In the genomic region with DNA sequence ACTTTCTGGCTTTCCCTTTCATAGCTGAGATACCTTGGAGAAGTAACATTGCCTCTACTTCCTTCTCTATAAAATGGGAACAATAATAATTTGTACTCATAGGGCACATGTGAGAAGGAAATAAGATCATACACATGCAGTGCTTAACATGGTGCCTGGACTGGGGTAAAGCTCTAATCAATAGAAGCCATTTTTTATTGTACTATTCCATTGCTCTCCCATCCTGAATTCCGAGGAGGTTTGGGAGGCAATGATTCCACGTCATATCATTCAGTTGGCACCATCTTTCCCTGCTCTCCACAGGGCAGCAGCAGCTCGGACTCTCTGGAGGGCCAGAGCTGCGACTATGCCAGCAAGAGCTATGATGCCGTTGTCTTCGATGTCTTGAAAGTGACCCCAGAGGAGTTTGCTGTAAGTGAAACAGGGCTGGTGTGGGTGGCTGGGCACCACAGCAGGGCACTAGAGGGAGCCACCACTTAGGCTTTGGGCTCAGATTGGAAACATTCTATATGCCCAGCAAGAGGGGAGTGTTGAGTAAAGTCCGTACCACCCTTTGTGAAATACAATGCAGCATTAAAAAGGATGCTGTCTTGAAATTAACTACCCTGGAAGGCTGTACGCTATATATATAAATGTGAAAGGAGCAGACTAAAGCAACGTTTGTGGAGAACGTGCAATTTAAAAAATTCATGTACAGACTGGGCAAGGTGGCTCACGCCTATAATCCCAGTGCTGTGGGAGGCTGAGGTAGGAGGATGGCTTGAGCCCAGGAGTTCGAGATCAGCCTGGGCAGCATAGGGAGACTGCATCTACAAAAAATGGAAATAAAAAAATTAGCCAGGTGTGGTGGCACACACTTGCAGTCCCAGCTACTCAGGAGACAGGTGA, we compare ENCODE assay signal across 8 cellular contexts. TPM values are rescaled to one million over a fixed set of nuclear protein-coding genes. Genes with fewer than 3 reads are reported as not detected.
DNase-seq lines count a peak whose midpoint lies in the region; ATAC-seq and TF ChIP-seq lines count a peak whose summit lies in the region.

No MANE protein-coding gene starts in this region.

- ATAC-seq in omental fat pad (ENCODE audit: low FRiP score) (peak; percentile 59), GM18867 (IDR thresholded peaks at IDR 0.05; ENCODE audit: unreplicated experiment) (no peak)

- TF ChIP-seq CTCF in AG09309 (IDR thresholded peaks at IDR 0.05; ENCODE audit: control insufficient read depth, insufficient read depth, low read depth, low read length, missing control alignments) (peak; percentile 97), GM20000 (IDR thresholded peaks at IDR 0.05; ENCODE audit: extremely low read depth, missing control alignments) (peak; percentile 81), fibroblast of the aortic adventitia (IDR thresholded peaks at IDR 0.05; ENCODE audit: insufficient read depth, low read length) (peak; percentile 97), omental fat pad (IDR thresholded peaks at IDR 0.05) (no peak)

- no peak for DNase-seq in AG09309 (ENCODE audit: low read depth)
- peak; percentile 63 for DNase-seq in GM20000 (ENCODE audit: low spot score)
- peak; percentile 20 for DNase-seq in NOMO-1 treated with DMSO at 0.1 percent for 48 hours (lab: John Stamatoyannopoulos, UW; ENCODE audit: unreplicated experiment)
- peak; percentile 36 for DNase-seq in activated T-cell treated with anti-CD3 and anti-CD28 coated beads for 4 hours
- DNase-seq in fibroblast of the aortic adventitia (ENCODE audit: low read depth) = peak; percentile 73
- no peak for DNase-seq in omental fat pad (ENCODE audit: low spot score)
- DNase-seq in GDM1 (lab: John Stamatoyannopoulos, UW) = no peak

- no peak overlapping the region for H3K4me3 ChIP-seq in AG09309 (ENCODE audit: control insufficient read depth, low read depth, low read length)
- H3K4me3 ChIP-seq in fibroblast of the aortic adventitia (ENCODE audit: low read depth, low read length) = no peak overlapping the region

RNA-seq across cellular contexts. Expression of a gene that starts 51.2 kb away (rescaled TPM):
- total RNA-seq in fibroblast of the aortic adventitia (ENCODE audit: low replicate concordance) (2.4 and 2.9 TPM in 2 replicates), omental fat pad (10 to 100 TPM in 1 of 4 donors, 1 to 10 TPM in 3; 4.0 to 15.3 (median 4.8) TPM)

Comparison
In these comparisons a context has a peak if more than half of its experiments do, and no peak if none do; other contexts are left out.
1. DNase-seq: peak in GM20000 (single experiment), NOMO-1 treated with DMSO at 0.1 percent for 48 hours (single experiment), activated T-cell treated with anti-CD3 and anti-CD28 coated beads for 4 hours (single experiment) and fibroblast of the aortic adventitia (single experiment); none in AG09309 (single experiment), omental fat pad (single experiment) and GDM1 (single experiment).
2. CTCF ChIP-seq: peak in AG09309 (single experiment), GM20000 (single experiment) and fibroblast of the aortic adventitia (single experiment); none in omental fat pad (0 of 3).